Comparison of ENCODE assay signal across 14 cellular contexts in genomic region chr3:182690163-182690562, GRCh38.
DNase-seq lines count a peak whose midpoint lies in the region; TF ChIP-seq lines count a peak whose summit lies in the region.
"Had no signal": no experiment of that assay in that cellular context is flagged by ENCODE, and none has a peak within 500 bp of the region (broad histone marks: within the 10 kb centered on the region; RNA-seq: fewer than 3 reads in every experiment).

No MANE protein-coding gene starts in this region.

- H3K23ac ChIP-seq in mesendoderm (ENCODE audit: low read length) = no peak overlapping the region

- no peak overlapping the region for H2AK5ac ChIP-seq in mesendoderm (ENCODE audit: low read length)

- H3K56ac ChIP-seq in mesendoderm (ENCODE audit: low read length) = no peak overlapping the region

- no peak overlapping the region for H2BK120ac ChIP-seq in mesendoderm (ENCODE audit: low read depth, low read length)

- H3K4me2 ChIP-seq in MM.1S (ENCODE audit: low read depth, low read length) (peak overlapping the region; percentile 42), mesendoderm (ENCODE audit: low read length) (no peak overlapping the region)
- H3K4me2 ChIP-seq: BLaER1 treated with 17β-estradiol and CSF1 and Interleukin-3, amounts not matched to agents 10 nM and 100 nM had no signal

- no peak overlapping the region for H3K18ac ChIP-seq in mesendoderm (ENCODE audit: low read length)

- no peaks in the 10 kb centered on the region for H3K79me1 ChIP-seq in mesendoderm (ENCODE audit: low read length)

- no peak overlapping the region for H4K8ac ChIP-seq in mesendoderm (ENCODE audit: low read depth, low read length)

- peaks cover 28% of the 10 kb centered on the region for H3K4me1 ChIP-seq in MM.1S (ENCODE audit: low read length)
- no peaks in the 10 kb centered on the region for H3K4me1 ChIP-seq in mesendoderm (ENCODE audit: control insufficient read depth, low read depth, low read length)

- no peak overlapping the region for H3K4ac ChIP-seq in mesendoderm (ENCODE audit: low read depth, low read length)

- no peaks in the 10 kb centered on the region for H3K9me2 ChIP-seq in MM.1S (replicated peaks; ENCODE audit: insufficient read depth, low read length)

- no peaks in the 10 kb centered on the region for H4K20me1 ChIP-seq in MM.1S (ENCODE audit: insufficient read depth, low read length)
- H4K20me1 ChIP-seq: BLaER1 treated with 17β-estradiol and CSF1 and Interleukin-3, amounts not matched to agents 10 nM and 100 nM had no signal

- TF ChIP-seq CTCF in MM.1S (IDR thresholded peaks at IDR 0.05; ENCODE audit: low read length) = no peak

- H3K9ac ChIP-seq in MM.1S (ENCODE audit: low read length) = no peak overlapping the region; the same call in 1 of the 2 replicates
- no peak overlapping the region for H3K9ac ChIP-seq in mesendoderm (ENCODE audit: low read length)
- H3K9ac ChIP-seq: BLaER1 treated with 17β-estradiol and CSF1 and Interleukin-3, amounts not matched to agents 10 nM and 100 nM had no signal

- peak; percentile 6 for DNase-seq in ELR (ENCODE audit: low read depth)
- peak; percentile 31 for DNase-seq in MM.1S
- DNase-seq in epithelial cell of prostate (ENCODE audit: low read depth, low spot score) = no peak
- peak; percentile 20 for DNase-seq in mesendoderm
- no peak for DNase-seq in D341Med (ENCODE audit: low spot score)
- DNase-seq in NCI-H1048 (lab: John Stamatoyannopoulos, UW) = no peak
- DNase-seq in SIG-M5 (lab: John Stamatoyannopoulos, UW) = no peak
- DNase-seq: ACHN; Calu3; CD4-positive, CD25-positive, alpha-beta regulatory T cell; DMS79; GOT3; H9 had no signal

- no peak overlapping the region for H2BK15ac ChIP-seq in mesendoderm (replicated peaks; ENCODE audit: low read depth)

- H2AFZ ChIP-seq in MM.1S (ENCODE audit: low read length) = peak overlapping the region; percentile 42

- H3K79me2 ChIP-seq in MM.1S (ENCODE audit: low read length) (no peaks in the 10 kb centered on the region), mesendoderm (ENCODE audit: control insufficient read depth, insufficient read depth, low read length) (no peaks in the 10 kb centered on the region)

- no peak overlapping the region for H2BK5ac ChIP-seq in mesendoderm (ENCODE audit: low read length)

- H4K5ac ChIP-seq in mesendoderm (ENCODE audit: low read length) = no peak overlapping the region

- peak overlapping the region; percentile 31; the same call in 1 of the 2 replicates for H3K4me3 ChIP-seq in MM.1S (ENCODE audit: low read length)
- H3K4me3 ChIP-seq in mesendoderm (ENCODE audit: low read length) = no peak overlapping the region
- H3K4me3 ChIP-seq: BLaER1 treated with 17β-estradiol and CSF1 and Interleukin-3, amounts not matched to agents 10 nM and 100 nM had no signal

- H3K9me3 ChIP-seq in MM.1S (replicated peaks; ENCODE audit: insufficient read depth, low read length) = no peaks in the 10 kb centered on the region
- H3K9me3 ChIP-seq: BLaER1 treated with 17β-estradiol and CSF1 and Interleukin-3, amounts not matched to agents 10 nM and 100 nM had no signal

- H3K27me3 ChIP-seq in MM.1S (replicated peaks; ENCODE audit: insufficient read depth, low read length) (no peaks in the 10 kb centered on the region), mesendoderm (ENCODE audit: insufficient read depth, low read length, poor library complexity) (no peaks in the 10 kb centered on the region)

- no CpG with 5 or more reads among the region's 2 CpGs for WGBS in mesendoderm (ENCODE audit: extremely low coverage, insufficient coverage, low lambda C conversion rate)

- peaks cover 12% of the 10 kb centered on the region for H3F3A ChIP-seq in MM.1S (ENCODE audit: insufficient read depth, low read length)

- H3K36me3 ChIP-seq in MM.1S (replicated peaks; ENCODE audit: insufficient read depth, low read length) = no peaks in the 10 kb centered on the region
- H3K36me3 ChIP-seq in mesendoderm (ENCODE audit: control insufficient read depth, insufficient read depth, low read length) = no peaks in the 10 kb centered on the region
- H3K36me3 ChIP-seq: BLaER1 treated with 17β-estradiol and CSF1 and Interleukin-3, amounts not matched to agents 10 nM and 100 nM had no signal

- peak overlapping the region; percentile 27; the same call in 1 of the 2 replicates for H3K27ac ChIP-seq in MM.1S (ENCODE audit: low read length)
- peak overlapping the region; percentile 21 for H3K27ac ChIP-seq in epithelial cell of prostate
- no peak overlapping the region for H3K27ac ChIP-seq in mesendoderm (ENCODE audit: low read depth, low read length)
- H3K27ac ChIP-seq: BLaER1 treated with 17β-estradiol and CSF1 and Interleukin-3, amounts not matched to agents 10 nM and 100 nM had no signal

Comparison
In these comparisons a context has a peak if more than half of its experiments do, and no peak if none do; other contexts are left out.
1. DNase-seq: peak in ELR (single experiment), MM.1S (single experiment) and mesendoderm (single experiment); none in epithelial cell of prostate (single experiment), D341Med (single experiment), NCI-H1048 (single experiment) and SIG-M5 (single experiment).